In the genomic region with DNA sequence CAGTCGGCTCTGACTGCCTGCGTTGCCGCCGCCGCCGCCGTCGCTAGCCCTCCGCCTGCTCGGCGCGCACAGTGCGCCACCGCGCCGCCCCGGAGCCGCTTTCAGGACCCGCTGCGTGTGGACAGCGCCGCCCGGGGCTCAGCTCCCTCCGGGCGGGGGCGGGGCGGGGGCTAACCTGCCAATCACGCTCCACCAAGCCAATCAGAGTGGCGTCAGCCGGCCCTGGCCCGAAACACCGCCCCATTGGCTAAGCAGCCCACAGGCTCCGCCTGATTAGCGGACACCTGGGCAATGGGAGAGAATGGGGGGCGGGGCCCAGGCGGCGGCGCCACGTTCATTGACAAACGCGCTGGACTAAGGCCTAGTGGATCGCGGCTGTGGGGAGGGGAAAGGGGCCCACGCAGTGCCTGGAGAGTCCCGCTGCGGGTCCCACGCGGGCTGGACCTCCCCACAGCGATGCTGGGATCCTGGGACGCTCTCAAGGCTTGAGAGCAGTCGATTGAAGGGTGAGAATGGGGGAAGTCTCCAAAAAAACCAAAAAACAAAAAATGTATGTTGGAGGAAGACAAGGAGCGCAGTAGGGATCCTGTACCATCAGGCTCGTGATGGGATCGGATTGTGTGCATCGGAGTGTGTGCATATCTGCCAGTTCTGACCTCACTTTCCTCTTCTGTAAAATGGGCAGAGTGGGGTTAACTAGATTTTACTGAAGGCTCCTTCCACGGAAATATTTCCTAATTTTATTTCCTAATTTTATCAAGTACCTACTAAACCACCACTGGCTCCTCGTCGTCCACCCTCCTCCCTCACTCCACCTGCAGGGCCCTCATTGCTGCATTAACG, we compare ENCODE assay signal across 8 cellular contexts. TPM values are rescaled to one million over a fixed set of nuclear protein-coding genes. Genes with fewer than 3 reads are reported as not detected.
DNase-seq lines count a peak whose midpoint lies in the region; ATAC-seq and TF ChIP-seq lines count a peak whose summit lies in the region.

No MANE protein-coding gene starts in this region.

- in situ Hi-C loops in KBM-7 (cut with MboI; ENCODE audit: low pct_unique_long_range_greater_than_20kb, low sequenced_read_pairs): no loop called here

- H4K20me1 ChIP-seq in DND-41 (ENCODE audit: insufficient read depth, low read length): no peaks in the 10 kb centered on the region; the same call in 1 of the 2 replicates

- H3K27ac ChIP-seq in DND-41 (ENCODE audit: low read length) (no peak overlapping the region), testis (no peak overlapping the region)

- H3K4me1 ChIP-seq in DND-41 (ENCODE audit: insufficient read depth, low read length) (no peaks in the 10 kb centered on the region), testis (peaks cover 14% of the 10 kb centered on the region)

- peaks cover 17% of the 10 kb centered on the region for H3K4me1 Mint-ChIP-seq in activated T-helper 2 cell treated with anti-CD3 and anti-CD28 coated beads, Interferon-gamma antibody, Interleukin-2, Interleukin-4, amounts not matched to agents 10 μg/mL and 5 μg/mL and 100 μg/mL, durations not matched to agents 14 hours and 24 hours and 36 hours (ENCODE audit: low read depth)

- H3K27me3 ChIP-seq in DND-41 (ENCODE audit: insufficient read depth, low read length, poor library complexity) (peaks cover 4% of the 10 kb centered on the region), testis (no peaks in the 10 kb centered on the region)

- H3K9ac ChIP-seq in DND-41 (ENCODE audit: low read depth, low read length): no peak overlapping the region

- no peaks in the 10 kb centered on the region for H3K79me2 ChIP-seq in DND-41 (ENCODE audit: insufficient read depth, low read length)

- WGBS in testis, 2 donors: 3 to 10% methylated on average over 13 to 36 of the region's 59 CpGs

- no peak overlapping the region for H3K4me2 ChIP-seq in DND-41 (ENCODE audit: insufficient read depth, low read length)

- H3K9me3 ChIP-seq in DND-41 (ENCODE audit: insufficient read depth, low read length, severe bottlenecking): no peaks in the 10 kb centered on the region
- no peaks in the 10 kb centered on the region for H3K9me3 ChIP-seq in testis

- H3K36me3 Mint-ChIP-seq in activated T-helper 2 cell treated with anti-CD3 and anti-CD28 coated beads, Interferon-gamma antibody, Interleukin-2, Interleukin-4, amounts not matched to agents 10 μg/mL and 5 μg/mL and 100 μg/mL, durations not matched to agents 14 hours and 24 hours and 36 hours (ENCODE audit: low read depth): no peaks in the 10 kb centered on the region

- H3K36me3 ChIP-seq in DND-41 (ENCODE audit: insufficient read depth, low read length) (no peaks in the 10 kb centered on the region), testis (ENCODE audit: low read depth, missing control alignments) (no peaks in the 10 kb centered on the region)

- H3K27me3 Mint-ChIP-seq in activated T-helper 2 cell treated with anti-CD3 and anti-CD28 coated beads, Interferon-gamma antibody, Interleukin-2, Interleukin-4, amounts not matched to agents 10 μg/mL and 5 μg/mL and 100 μg/mL, durations not matched to agents 14 hours and 24 hours and 36 hours (ENCODE audit: low read depth): peaks cover 84% of the 10 kb centered on the region

- TF ChIP-seq POLR2A in testis (IDR thresholded peaks at IDR 0.05): no peak

- no peaks in the 10 kb centered on the region for H3K9me3 Mint-ChIP-seq in activated T-helper 2 cell treated with anti-CD3 and anti-CD28 coated beads, Interferon-gamma antibody, Interleukin-2, Interleukin-4, amounts not matched to agents 10 μg/mL and 5 μg/mL and 100 μg/mL, durations not matched to agents 14 hours and 24 hours and 36 hours

- intact Hi-C loops in activated T-helper 2 cell treated with anti-CD3 and anti-CD28 coated beads, Interferon-gamma antibody, Interleukin-2, Interleukin-4, amounts not matched to agents 10 μg/mL and 5 μg/mL and 100 μg/mL, durations not matched to agents 14 hours and 24 hours and 36 hours (cut with micrococcal nuclease): loop anchor here (1.0 to 5.0 kb wide), 2 partner anchors 9 to 299 kb away; no protein-coding TSS in a partner anchor
- intact Hi-C loops in testis (cut with DNase I; ENCODE audit: low total_unique reads): no loop called here

- H3K4me3 Mint-ChIP-seq in activated T-helper 2 cell treated with anti-CD3 and anti-CD28 coated beads, Interferon-gamma antibody, Interleukin-2, Interleukin-4, amounts not matched to agents 10 μg/mL and 5 μg/mL and 100 μg/mL, durations not matched to agents 14 hours and 24 hours and 36 hours (ENCODE audit: low read depth): peak overlapping the region; percentile 70

- no peak for TF ChIP-seq CTCF in DND-41 (IDR thresholded peaks at IDR 0.05; ENCODE audit: borderline replicate concordance, extremely low read depth, low read length, poor library complexity, severe bottlenecking)
- TF ChIP-seq CTCF in foreskin fibroblast (IDR thresholded peaks at IDR 0.05; ENCODE audit: low read depth, low read length): no peak
- TF ChIP-seq CTCF in testis (IDR thresholded peaks at IDR 0.05): peak in 1 of 3 experiments; percentile 8

- no peak overlapping the region for H2AFZ ChIP-seq in DND-41 (ENCODE audit: low read depth, low read length)

- no peak overlapping the region for H3K27ac Mint-ChIP-seq in activated T-helper 2 cell treated with anti-CD3 and anti-CD28 coated beads, Interferon-gamma antibody, Interleukin-2, Interleukin-4, amounts not matched to agents 10 μg/mL and 5 μg/mL and 100 μg/mL, durations not matched to agents 14 hours and 24 hours and 36 hours

- H3K4me3 ChIP-seq in DND-41 (ENCODE audit: low read depth in 1 of 2, low read length in 2 of 2) (no peak overlapping the region), foreskin fibroblast (ENCODE audit: low read depth in 1 of 2, low read length in 2 of 2) (no peak overlapping the region), testis (peak overlapping the region; percentile 27 to 31)

- peak; percentile 66 for ATAC-seq in DND-41 (ENCODE audit: insufficient read depth, low read depth)
- ATAC-seq in GM21723 (IDR thresholded peaks at IDR 0.05; ENCODE audit: unreplicated experiment): peak; percentile 63

- DNase-seq in DND-41: peak; percentile 32
- peak; percentile 98 for DNase-seq in KBM-7
- DNase-seq in RPMI7951 (ENCODE audit: low read depth): peak; percentile 78
- peak; percentile 83 for DNase-seq in activated T-helper 2 cell treated with anti-CD3 and anti-CD28 coated beads, Interferon-gamma antibody, Interleukin-2, Interleukin-4, amounts not matched to agents 10 μg/mL and 5 μg/mL and 100 μg/mL, durations not matched to agents 14 hours and 24 hours and 36 hours (ENCODE audit: low spot score)
- DNase-seq in foreskin fibroblast: peak; percentile 73 to 87
- peak in 52 of 56 donors; percentile 3 to 83 (median 57) for DNase-seq in nucleus accumbens (lab: John Stamatoyannopoulos, UW)
- peak; percentile 95 for DNase-seq in testis

RNA-seq across cellular contexts. Expression of a gene that starts 6.3 kb away (rescaled TPM):
- not detected in 2 replicates for total RNA-seq in RPMI7951 (2014; rRNA removed; shearing (Covaris generic))
- total RNA-seq in activated T-helper 2 cell treated with anti-CD3 and anti-CD28 coated beads, Interferon-gamma antibody, Interleukin-2, Interleukin-4, amounts not matched to agents 10 μg/mL and 5 μg/mL and 100 μg/mL, durations not matched to agents 14 hours and 24 hours and 36 hours: 0.11 and 0.34 TPM in 2 replicates
- 1 to 10 TPM in 1 of 2 donors, under 1 TPM in 1; 0.79 to 1.9 TPM for total RNA-seq in testis
- 1.3 TPM for polyA plus RNA-seq in testis (ENCODE audit: insufficient read depth, low read depth, low replicate concordance)

Comparison
In these comparisons a context has a peak if more than half of its experiments do, and no peak if none do; other contexts are left out.
1. DNase-seq: peak in every context shown above with its lines; median percentile 98 in KBM-7; 95 in testis; 83 in activated T-helper 2 cell treated with anti-CD3 and anti-CD28 coated beads, Interferon-gamma antibody, Interleukin-2, Interleukin-4, amounts not matched to agents 10 μg/mL and 5 μg/mL and 100 μg/mL, durations not matched to agents 14 hours and 24 hours and 36 hours; 80 in foreskin fibroblast; 78 in RPMI7951; 57 in nucleus accumbens; 32 in DND-41.
2. H3K4me3 ChIP-seq: peak in testis (2 of 2); none in DND-41 (0 of 2) and foreskin fibroblast (0 of 2).